Comparison of ENCODE assay signal across 1 cellular context in the genomic region with DNA sequence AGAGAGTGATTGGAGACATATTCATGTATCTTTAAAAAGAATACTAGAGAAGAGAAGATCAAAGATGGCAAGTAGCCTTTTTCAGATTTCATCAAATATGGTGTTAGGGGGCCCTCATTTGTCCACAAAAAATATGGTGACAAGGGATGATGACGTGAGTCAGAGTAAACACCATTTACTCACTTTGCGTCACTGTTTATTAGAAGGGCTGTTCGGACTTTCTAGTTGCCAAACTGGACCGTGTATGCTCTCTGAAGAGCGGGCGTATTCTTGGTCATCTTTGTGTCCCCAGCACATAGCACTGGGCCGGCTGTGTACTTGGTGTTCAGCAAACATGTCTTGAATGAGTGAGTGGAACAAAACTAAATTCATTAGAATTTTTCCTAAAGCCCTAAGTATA.
A peak's percentile ranks its signal among the peaks of the same experiment; 100 is the strongest.
TF ChIP-seq lines count a peak whose summit lies in the region.

No MANE protein-coding gene starts in this region.

TF ChIP-seq in HepG2, 621 proteins besides CTCF, POLR2A, EP300 and RAD21 (continued from another document and continues in another):
- TF ChIP-seq, protein P1, sequence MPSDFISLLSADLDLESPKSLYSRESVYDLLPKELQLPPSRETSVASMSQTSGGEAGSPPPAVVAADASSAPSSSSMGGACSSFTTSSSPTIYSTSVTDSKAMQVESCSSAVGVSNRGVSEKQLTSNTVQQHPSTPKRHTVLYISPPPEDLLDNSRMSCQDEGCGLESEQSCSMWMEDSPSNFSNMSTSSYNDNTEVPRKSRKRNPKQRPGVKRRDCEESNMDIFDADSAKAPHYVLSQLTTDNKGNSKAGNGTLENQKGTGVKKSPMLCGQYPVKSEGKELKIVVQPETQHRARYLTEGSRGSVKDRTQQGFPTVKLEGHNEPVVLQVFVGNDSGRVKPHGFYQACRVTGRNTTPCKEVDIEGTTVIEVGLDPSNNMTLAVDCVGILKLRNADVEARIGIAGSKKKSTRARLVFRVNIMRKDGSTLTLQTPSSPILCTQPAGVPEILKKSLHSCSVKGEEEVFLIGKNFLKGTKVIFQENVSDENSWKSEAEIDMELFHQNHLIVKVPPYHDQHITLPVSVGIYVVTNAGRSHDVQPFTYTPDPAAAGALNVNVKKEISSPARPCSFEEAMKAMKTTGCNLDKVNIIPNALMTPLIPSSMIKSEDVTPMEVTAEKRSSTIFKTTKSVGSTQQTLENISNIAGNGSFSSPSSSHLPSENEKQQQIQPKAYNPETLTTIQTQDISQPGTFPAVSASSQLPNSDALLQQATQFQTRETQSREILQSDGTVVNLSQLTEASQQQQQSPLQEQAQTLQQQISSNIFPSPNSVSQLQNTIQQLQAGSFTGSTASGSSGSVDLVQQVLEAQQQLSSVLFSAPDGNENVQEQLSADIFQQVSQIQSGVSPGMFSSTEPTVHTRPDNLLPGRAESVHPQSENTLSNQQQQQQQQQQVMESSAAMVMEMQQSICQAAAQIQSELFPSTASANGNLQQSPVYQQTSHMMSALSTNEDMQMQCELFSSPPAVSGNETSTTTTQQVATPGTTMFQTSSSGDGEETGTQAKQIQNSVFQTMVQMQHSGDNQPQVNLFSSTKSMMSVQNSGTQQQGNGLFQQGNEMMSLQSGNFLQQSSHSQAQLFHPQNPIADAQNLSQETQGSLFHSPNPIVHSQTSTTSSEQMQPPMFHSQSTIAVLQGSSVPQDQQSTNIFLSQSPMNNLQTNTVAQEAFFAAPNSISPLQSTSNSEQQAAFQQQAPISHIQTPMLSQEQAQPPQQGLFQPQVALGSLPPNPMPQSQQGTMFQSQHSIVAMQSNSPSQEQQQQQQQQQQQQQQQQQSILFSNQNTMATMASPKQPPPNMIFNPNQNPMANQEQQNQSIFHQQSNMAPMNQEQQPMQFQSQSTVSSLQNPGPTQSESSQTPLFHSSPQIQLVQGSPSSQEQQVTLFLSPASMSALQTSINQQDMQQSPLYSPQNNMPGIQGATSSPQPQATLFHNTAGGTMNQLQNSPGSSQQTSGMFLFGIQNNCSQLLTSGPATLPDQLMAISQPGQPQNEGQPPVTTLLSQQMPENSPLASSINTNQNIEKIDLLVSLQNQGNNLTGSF (CRISPR knock-in tag; IDR thresholded peaks at IDR 0.05) = no peak
- TF ChIP-seq ZFP82 (CRISPR knock-in tag; IDR thresholded peaks at IDR 0.05; ENCODE audit: borderline replicate concordance) (no peak), ZNF280B (CRISPR knock-in tag; IDR thresholded peaks at IDR 0.05; ENCODE audit: borderline replicate concordance) (no peak), ZNF460 (CRISPR knock-in tag; IDR thresholded peaks at IDR 0.05; ENCODE audit: borderline replicate concordance) (no peak), ZNF644 (CRISPR knock-in tag; IDR thresholded peaks at IDR 0.05; ENCODE audit: low read depth) (no peak), ATF7 (IDR thresholded peaks at IDR 0.05) (0 out of 2 replicates have a peak, but pooled peaks have one; percentile 31), ATF7 (CRISPR knock-in tag; IDR thresholded peaks at IDR 0.05) (no peak), LCORL (IDR thresholded peaks at IDR 0.05) (no peak), LCORL (CRISPR knock-in tag; IDR thresholded peaks at IDR 0.05) (0 out of 2 replicates have a peak, but pooled peaks have one; percentile 2), NCOA1 (CRISPR knock-in tag; IDR thresholded peaks at IDR 0.05) (no peak), NAIF1 (CRISPR knock-in tag; IDR thresholded peaks at IDR 0.05; ENCODE audit: borderline replicate concordance) (no peak), ZNF337 (CRISPR knock-in tag; IDR thresholded peaks at IDR 0.05; ENCODE audit: borderline replicate concordance, low read depth) (no peak), MATR3 (CRISPR knock-in tag; IDR thresholded peaks at IDR 0.05) (no peak), SP5 (CRISPR knock-in tag; IDR thresholded peaks at IDR 0.05; ENCODE audit: borderline replicate concordance, low read depth) (no peak), GATAD1 (CRISPR knock-in tag; IDR thresholded peaks at IDR 0.05) (no peak), ZNF792 (CRISPR knock-in tag; IDR thresholded peaks at IDR 0.05) (no peak), ZNF317 (CRISPR knock-in tag; IDR thresholded peaks at IDR 0.05) (no peak), ATAD3A (CRISPR knock-in tag; IDR thresholded peaks at IDR 0.05) (no peak), ZNF569 (CRISPR knock-in tag; IDR thresholded peaks at IDR 0.05; ENCODE audit: borderline replicate concordance) (no peak), BCL6 (CRISPR knock-in tag; IDR thresholded peaks at IDR 0.05) (peak; percentile 61), ZMAT5 (CRISPR knock-in tag; IDR thresholded peaks at IDR 0.05; ENCODE audit: borderline replicate concordance, low read depth) (no peak), HES4 (CRISPR knock-in tag; IDR thresholded peaks at IDR 0.05; ENCODE audit: borderline replicate concordance) (no peak), ZSCAN31 (CRISPR knock-in tag; IDR thresholded peaks at IDR 0.05; ENCODE audit: low read depth) (no peak), CEBPB (IDR thresholded peaks at IDR 0.05; ENCODE audit: borderline replicate concordance, low read depth, low read length) (peak; percentile 55; the same call in 1 of the 2 replicates), ZNF354B (CRISPR knock-in tag; IDR thresholded peaks at IDR 0.05) (no peak), FOXA3 (CRISPR knock-in tag; IDR thresholded peaks at IDR 0.05) (peak; percentile 85), SAFB2 (CRISPR knock-in tag; IDR thresholded peaks at IDR 0.05; ENCODE audit: borderline replicate concordance, low read depth) (no peak), FOXA1 (IDR thresholded peaks at IDR 0.05) (peak; percentile 67), FOXA1 (CRISPR knock-in tag; IDR thresholded peaks at IDR 0.05) (peak; percentile 74), ZNF713 (CRISPR knock-in tag; IDR thresholded peaks at IDR 0.05) (no peak), ZBTB21 (CRISPR knock-in tag; IDR thresholded peaks at IDR 0.05) (peak; percentile 91), SNAPC2 (CRISPR knock-in tag; IDR thresholded peaks at IDR 0.05) (no peak), ZNF224 (CRISPR knock-in tag; IDR thresholded peaks at IDR 0.05) (no peak), ZNF256 (CRISPR knock-in tag; conservative IDR thresholded peaks at IDR 0.05) (no peak), HMG20A (CRISPR knock-in tag; IDR thresholded peaks at IDR 0.05; ENCODE audit: borderline replicate concordance) (no peak), STAT5B (CRISPR knock-in tag; IDR thresholded peaks at IDR 0.05) (no peak), HMGXB4 (CRISPR knock-in tag; IDR thresholded peaks at IDR 0.05; ENCODE audit: borderline replicate concordance in 1 of 2, low read depth in 1 of 2) (no peak)
- TF ChIP-seq, protein P2, sequence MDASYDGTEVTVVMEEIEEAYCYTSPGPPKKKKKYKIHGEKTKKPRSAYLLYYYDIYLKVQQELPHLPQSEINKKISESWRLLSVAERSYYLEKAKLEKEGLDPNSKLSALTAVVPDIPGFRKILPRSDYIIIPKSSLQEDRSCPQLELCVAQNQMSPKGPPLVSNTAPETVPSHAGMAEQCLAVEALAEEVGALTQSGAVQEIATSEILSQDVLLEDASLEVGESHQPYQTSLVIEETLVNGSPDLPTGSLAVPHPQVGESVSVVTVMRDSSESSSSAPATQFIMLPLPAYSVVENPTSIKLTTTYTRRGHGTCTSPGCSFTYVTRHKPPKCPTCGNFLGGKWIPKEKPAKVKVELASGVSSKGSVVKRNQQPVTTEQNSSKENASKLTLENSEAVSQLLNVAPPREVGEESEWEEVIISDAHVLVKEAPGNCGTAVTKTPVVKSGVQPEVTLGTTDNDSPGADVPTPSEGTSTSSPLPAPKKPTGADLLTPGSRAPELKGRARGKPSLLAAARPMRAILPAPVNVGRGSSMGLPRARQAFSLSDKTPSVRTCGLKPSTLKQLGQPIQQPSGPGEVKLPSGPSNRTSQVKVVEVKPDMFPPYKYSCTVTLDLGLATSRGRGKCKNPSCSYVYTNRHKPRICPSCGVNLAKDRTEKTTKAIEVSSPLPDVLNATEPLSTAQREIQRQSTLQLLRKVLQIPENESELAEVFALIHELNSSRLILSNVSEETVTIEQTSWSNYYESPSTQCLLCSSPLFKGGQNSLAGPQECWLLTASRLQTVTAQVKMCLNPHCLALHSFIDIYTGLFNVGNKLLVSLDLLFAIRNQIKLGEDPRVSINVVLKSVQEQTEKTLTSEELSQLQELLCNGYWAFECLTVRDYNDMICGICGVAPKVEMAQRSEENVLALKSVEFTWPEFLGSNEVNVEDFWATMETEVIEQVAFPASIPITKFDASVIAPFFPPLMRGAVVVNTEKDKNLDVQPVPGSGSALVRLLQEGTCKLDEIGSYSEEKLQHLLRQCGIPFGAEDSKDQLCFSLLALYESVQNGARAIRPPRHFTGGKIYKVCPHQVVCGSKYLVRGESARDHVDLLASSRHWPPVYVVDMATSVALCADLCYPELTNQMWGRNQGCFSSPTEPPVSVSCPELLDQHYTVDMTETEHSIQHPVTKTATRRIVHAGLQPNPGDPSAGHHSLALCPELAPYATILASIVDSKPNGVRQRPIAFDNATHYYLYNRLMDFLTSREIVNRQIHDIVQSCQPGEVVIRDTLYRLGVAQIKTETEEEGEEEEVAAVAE (CRISPR knock-in tag; IDR thresholded peaks at IDR 0.05; ENCODE audit: borderline replicate concordance) = no peak
- TF ChIP-seq, protein P3, sequence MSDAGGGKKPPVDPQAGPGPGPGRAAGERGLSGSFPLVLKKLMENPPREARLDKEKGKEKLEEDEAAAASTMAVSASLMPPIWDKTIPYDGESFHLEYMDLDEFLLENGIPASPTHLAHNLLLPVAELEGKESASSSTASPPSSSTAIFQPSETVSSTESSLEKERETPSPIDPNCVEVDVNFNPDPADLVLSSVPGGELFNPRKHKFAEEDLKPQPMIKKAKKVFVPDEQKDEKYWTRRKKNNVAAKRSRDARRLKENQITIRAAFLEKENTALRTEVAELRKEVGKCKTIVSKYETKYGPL (CRISPR knock-in tag; IDR thresholded peaks at IDR 0.05) = no peak
- TF ChIP-seq, protein P4, sequence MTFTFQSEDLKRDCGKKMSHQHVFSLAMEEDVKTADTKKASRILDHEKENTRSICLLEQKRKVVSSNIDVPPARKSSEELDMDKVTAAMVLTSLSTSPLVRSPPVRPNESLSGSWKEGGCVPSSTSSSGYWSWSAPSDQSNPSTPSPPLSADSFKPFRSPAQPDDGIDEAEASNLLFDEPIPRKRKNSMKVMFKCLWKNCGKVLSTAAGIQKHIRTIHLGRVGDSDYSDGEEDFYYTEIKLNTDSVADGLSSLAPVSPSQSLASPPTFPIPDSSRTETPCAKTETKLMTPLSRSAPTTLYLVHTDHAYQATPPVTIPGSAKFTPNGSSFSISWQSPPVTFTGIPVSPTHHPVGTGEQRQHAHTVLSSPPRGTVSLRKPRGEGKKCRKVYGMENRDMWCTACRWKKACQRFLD (CRISPR knock-in tag; IDR thresholded peaks at IDR 0.05; ENCODE audit: borderline replicate concordance) = no peak
- TF ChIP-seq, protein P5, sequence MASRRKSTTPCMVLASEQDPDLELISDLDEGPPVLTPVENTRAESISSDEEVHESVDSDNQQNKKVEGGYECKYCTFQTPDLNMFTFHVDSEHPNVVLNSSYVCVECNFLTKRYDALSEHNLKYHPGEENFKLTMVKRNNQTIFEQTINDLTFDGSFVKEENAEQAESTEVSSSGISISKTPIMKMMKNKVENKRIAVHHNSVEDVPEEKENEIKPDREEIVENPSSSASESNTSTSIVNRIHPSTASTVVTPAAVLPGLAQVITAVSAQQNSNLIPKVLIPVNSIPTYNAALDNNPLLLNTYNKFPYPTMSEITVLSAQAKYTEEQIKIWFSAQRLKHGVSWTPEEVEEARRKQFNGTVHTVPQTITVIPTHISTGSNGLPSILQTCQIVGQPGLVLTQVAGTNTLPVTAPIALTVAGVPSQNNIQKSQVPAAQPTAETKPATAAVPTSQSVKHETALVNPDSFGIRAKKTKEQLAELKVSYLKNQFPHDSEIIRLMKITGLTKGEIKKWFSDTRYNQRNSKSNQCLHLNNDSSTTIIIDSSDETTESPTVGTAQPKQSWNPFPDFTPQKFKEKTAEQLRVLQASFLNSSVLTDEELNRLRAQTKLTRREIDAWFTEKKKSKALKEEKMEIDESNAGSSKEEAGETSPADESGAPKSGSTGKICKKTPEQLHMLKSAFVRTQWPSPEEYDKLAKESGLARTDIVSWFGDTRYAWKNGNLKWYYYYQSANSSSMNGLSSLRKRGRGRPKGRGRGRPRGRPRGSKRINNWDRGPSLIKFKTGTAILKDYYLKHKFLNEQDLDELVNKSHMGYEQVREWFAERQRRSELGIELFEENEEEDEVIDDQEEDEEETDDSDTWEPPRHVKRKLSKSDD (CRISPR knock-in tag; IDR thresholded peaks at IDR 0.05; ENCODE audit: low read depth) = peak; percentile 62; the same call in 1 of the 2 replicates
- TF ChIP-seq, protein P6, sequence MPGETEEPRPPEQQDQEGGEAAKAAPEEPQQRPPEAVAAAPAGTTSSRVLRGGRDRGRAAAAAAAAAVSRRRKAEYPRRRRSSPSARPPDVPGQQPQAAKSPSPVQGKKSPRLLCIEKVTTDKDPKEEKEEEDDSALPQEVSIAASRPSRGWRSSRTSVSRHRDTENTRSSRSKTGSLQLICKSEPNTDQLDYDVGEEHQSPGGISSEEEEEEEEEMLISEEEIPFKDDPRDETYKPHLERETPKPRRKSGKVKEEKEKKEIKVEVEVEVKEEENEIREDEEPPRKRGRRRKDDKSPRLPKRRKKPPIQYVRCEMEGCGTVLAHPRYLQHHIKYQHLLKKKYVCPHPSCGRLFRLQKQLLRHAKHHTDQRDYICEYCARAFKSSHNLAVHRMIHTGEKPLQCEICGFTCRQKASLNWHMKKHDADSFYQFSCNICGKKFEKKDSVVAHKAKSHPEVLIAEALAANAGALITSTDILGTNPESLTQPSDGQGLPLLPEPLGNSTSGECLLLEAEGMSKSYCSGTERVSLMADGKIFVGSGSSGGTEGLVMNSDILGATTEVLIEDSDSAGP (CRISPR knock-in tag; IDR thresholded peaks at IDR 0.05; ENCODE audit: borderline replicate concordance) = no peak
